9 cellular contexts compared by ENCODE assay signal in the genomic region with DNA sequence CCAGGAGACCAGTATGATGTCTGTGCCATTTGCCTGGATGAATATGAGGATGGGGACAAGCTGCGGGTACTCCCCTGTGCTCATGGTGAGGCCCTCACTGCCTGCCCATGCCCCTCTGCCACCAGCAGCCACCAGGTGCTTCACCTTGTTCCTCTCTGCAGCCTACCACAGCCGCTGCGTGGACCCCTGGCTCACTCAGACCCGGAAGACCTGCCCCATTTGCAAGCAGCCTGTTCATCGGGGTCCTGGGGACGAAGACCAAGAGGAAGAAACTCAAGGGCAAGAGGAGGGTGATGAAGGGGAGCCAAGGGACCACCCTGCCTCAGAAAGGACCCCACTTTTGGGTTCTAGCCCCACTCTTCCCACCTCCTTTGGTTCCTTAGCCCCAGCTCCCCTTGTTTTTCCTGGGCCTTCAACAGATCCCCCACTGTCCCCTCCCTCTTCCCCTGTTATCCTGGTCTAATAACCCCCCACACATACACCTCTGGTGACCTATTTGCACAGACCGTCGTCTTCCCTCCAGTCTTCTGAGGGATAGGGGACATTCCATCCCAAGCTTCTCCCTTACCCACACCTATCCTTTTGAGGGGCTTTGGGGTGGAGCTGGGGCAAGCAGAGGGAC. TPM values are rescaled to one million over a fixed set of nuclear protein-coding genes. Genes with fewer than 3 reads are reported as not detected.
DNase-seq lines count a peak whose midpoint lies in the region; ATAC-seq and TF ChIP-seq lines count a peak whose summit lies in the region.
"Had no signal": no experiment of that assay in that cellular context is flagged by ENCODE, and none has a peak within 500 bp of the region (broad histone marks: within the 10 kb centered on the region; RNA-seq: fewer than 3 reads in every experiment).

No MANE protein-coding gene starts in this region.

- peak overlapping the region; percentile 81 for H3K27ac ChIP-seq in CD4-positive, alpha-beta memory T cell (ENCODE audit: low read depth, low read length)
- H3K27ac ChIP-seq in PC-9: peak overlapping the region; percentile 99
- peak overlapping the region; percentile 96 for H3K27ac ChIP-seq in neutrophil
- H3K27ac ChIP-seq in prostate gland: peak overlapping the region in 1 of 2 donors; percentile 96

- 53% methylated on average over 8 of the region's 8 CpGs for WGBS in prostate gland

- POLR2A ChIA-PET in CD4-positive, alpha-beta memory T cell (lab: Charles Lee; ENCODE audit: partially characterized antibody): interaction anchor here (0.7 to 25.3 kb wide), 12 partner anchors 8 to 105 kb away, joined by 3 to 973 read pairs (median 4); a partner anchor contains a TSS
- POLR2A ChIA-PET in PC-9 (lab: Charles Lee; ENCODE audit: unreplicated experiment): interaction anchor here (0.5 to 1.6 kb wide), 4 partner anchors 9 to 82 kb away, joined by 3 to 8 read pairs (median 5); a partner anchor contains a TSS

- H3K4me3 ChIP-seq in CD4-positive, alpha-beta memory T cell (ENCODE audit: low read length in 2 of 2): peak overlapping the region; percentile 45 to 63
- H3K4me3 ChIP-seq in PC-9: no peak overlapping the region
- H3K4me3 ChIP-seq in neutrophil (ENCODE audit: low read depth in 1 of 2, low read length in 1 of 2): peak overlapping the region; percentile 99
- no peak overlapping the region for H3K4me3 ChIP-seq in prostate gland

- ATAC-seq in GM18867 (IDR thresholded peaks at IDR 0.05; ENCODE audit: unreplicated experiment) (no peak), HG03432 (IDR thresholded peaks at IDR 0.05; ENCODE audit: unreplicated experiment) (no peak)

- H3K4me1 Mint-ChIP-seq in CD4-positive, alpha-beta memory T cell: peaks cover 46 to 84% (median 57%) of the 10 kb centered on the region in 4 donors
- H3K4me1 Mint-ChIP-seq in dendritic cell treated with granulocyte-macrophage colony-stimulating factor and Interleukin-4, amounts not matched to agents 40 ng/mL and 50 ng/mL, for 4 days (ENCODE audit: low read depth): peaks cover 69% of the 10 kb centered on the region

- BruUV-seq in PC-9 (replicated peaks; lab: Mats Ljungman, UMichigan): no TSS peak

- H3K27me3 Mint-ChIP-seq in CD4-positive, alpha-beta memory T cell: no peaks in the 10 kb centered on the region
- no peaks in the 10 kb centered on the region for H3K27me3 Mint-ChIP-seq in dendritic cell treated with granulocyte-macrophage colony-stimulating factor and Interleukin-4, amounts not matched to agents 40 ng/mL and 50 ng/mL, for 4 days

- DNase-seq in CD4-positive, alpha-beta memory T cell: peak in 1 of 5 donors; percentile 52
- DNase-seq in PC-9: no peak
- DNase-seq in prostate gland (ENCODE audit: low spot score): no peak
- no peak for DNase-seq in inferior parietal cortex (ENCODE audit: extremely low spot score)

- H3F3A ChIP-seq in PC-9 (ENCODE audit: insufficient read depth, low read depth): peaks cover 88% of the 10 kb centered on the region

- no peaks in the 10 kb centered on the region for H3K9me3 ChIP-seq in CD4-positive, alpha-beta memory T cell (ENCODE audit: control insufficient read depth in 1 of 2, low read length in 2 of 2)
- no peaks in the 10 kb centered on the region for H3K9me3 ChIP-seq in PC-9 (ENCODE audit: insufficient read depth, low read depth)
- no peaks in the 10 kb centered on the region for H3K9me3 ChIP-seq in neutrophil
- H3K9me3 ChIP-seq in prostate gland: no peaks in the 10 kb centered on the region

- H3K36me3 Mint-ChIP-seq in CD4-positive, alpha-beta memory T cell: peaks cover 52 to 66% of the 10 kb centered on the region in 2 donors
- H3K36me3 Mint-ChIP-seq in dendritic cell treated with granulocyte-macrophage colony-stimulating factor and Interleukin-4, amounts not matched to agents 40 ng/mL and 50 ng/mL, for 4 days (ENCODE audit: low read depth): peaks cover 91% of the 10 kb centered on the region

- H3K4me1 ChIP-seq in CD4-positive, alpha-beta memory T cell (ENCODE audit: insufficient read depth, low read length): peaks cover 58% of the 10 kb centered on the region
- H3K4me1 ChIP-seq in PC-9 (replicated peaks; ENCODE audit: insufficient read depth) (peaks cover 32% of the 10 kb centered on the region), neutrophil (ENCODE audit: control insufficient read depth in 1 of 2, insufficient read depth in 1 of 2, low read depth in 1 of 2, low read length in 1 of 2) (peaks cover 74 to 91% of the 10 kb centered on the region in 2 experiments), prostate gland (replicated peaks) (peaks cover 20% of the 10 kb centered on the region)

- CTCF ChIA-PET in CD4-positive, alpha-beta memory T cell (lab: Charles Lee; ENCODE audit: partially characterized antibody): no interaction called here
- CTCF ChIA-PET in PC-9 (lab: Charles Lee): interaction anchor here (0.7 kb wide), 1 partner anchor 613 kb away, joined by 3 read pairs; no protein-coding TSS in a partner anchor

- intact Hi-C loops in CD4-positive, alpha-beta memory T cell (cut with micrococcal nuclease): loop anchor here (5.0 kb wide), 1 partner anchor 212 kb away; a partner anchor contains a TSS
- intact Hi-C loops in PC-9 (cut with micrococcal nuclease; ENCODE audit: unreplicated experiment): loop anchor here (1.0 to 10.0 kb wide), 2 partner anchors 23 to 110 kb away; a partner anchor contains a TSS
- intact Hi-C loops in dendritic cell treated with granulocyte-macrophage colony-stimulating factor and Interleukin-4, amounts not matched to agents 40 ng/mL and 50 ng/mL, for 4 days (cut with micrococcal nuclease): loop anchor here (5.0 kb wide), 2 partner anchors 37 to 43 kb away; a partner anchor contains a TSS
- intact Hi-C loops in prostate gland (cut with DNase I): loop anchor here (5.0 kb wide), 1 partner anchor 43 kb away; a partner anchor contains a TSS

- H3K27ac Mint-ChIP-seq in CD4-positive, alpha-beta memory T cell: peak overlapping the region; percentile 85 to 97 (median 94)
- peak overlapping the region; percentile 90 for H3K27ac Mint-ChIP-seq in dendritic cell treated with granulocyte-macrophage colony-stimulating factor and Interleukin-4, amounts not matched to agents 40 ng/mL and 50 ng/mL, for 4 days

- H3K4me3 Mint-ChIP-seq in CD4-positive, alpha-beta memory T cell: peak overlapping the region; percentile 86 to 100 (median 98)
- H3K4me3 Mint-ChIP-seq in dendritic cell treated with granulocyte-macrophage colony-stimulating factor and Interleukin-4, amounts not matched to agents 40 ng/mL and 50 ng/mL, for 4 days: peak overlapping the region; percentile 84

- no peak overlapping the region for H2AFZ ChIP-seq in PC-9

- peak overlapping the region; percentile 84; the same call in 1 of the 2 replicates for H3K4me2 ChIP-seq in PC-9

- peaks cover 0 to 4% (median 0%) of the 10 kb centered on the region in 8 donors for H3K9me3 Mint-ChIP-seq in CD4-positive, alpha-beta memory T cell
- H3K9me3 Mint-ChIP-seq in dendritic cell treated with granulocyte-macrophage colony-stimulating factor and Interleukin-4, amounts not matched to agents 40 ng/mL and 50 ng/mL, for 4 days: no peaks in the 10 kb centered on the region

- no peaks in the 10 kb centered on the region for H3K27me3 ChIP-seq in CD4-positive, alpha-beta memory T cell (ENCODE audit: insufficient read depth, low read length)
- H3K27me3 ChIP-seq in PC-9 (ENCODE audit: insufficient read depth, low read depth) (no peaks in the 10 kb centered on the region), neutrophil (no peaks in the 10 kb centered on the region), prostate gland (replicated peaks; ENCODE audit: insufficient read depth) (no peaks in the 10 kb centered on the region)

- TF ChIP-seq POLR2A in prostate gland (IDR thresholded peaks at IDR 0.05): no peak

- TF ChIP-seq CTCF in PC-9 (conservative IDR thresholded peaks at IDR 0.05): no peak
- TF ChIP-seq CTCF in neutrophil (IDR thresholded peaks at IDR 0.05): no peak
- no peak for TF ChIP-seq CTCF in prostate gland (IDR thresholded peaks at IDR 0.05)

- H3K79me2 ChIP-seq in PC-9 (ENCODE audit: low read depth): peaks cover 78% of the 10 kb centered on the region

- H3K9me2 ChIP-seq in PC-9 (ENCODE audit: insufficient read depth): no peaks in the 10 kb centered on the region

- H4K20me1 ChIP-seq in PC-9 (ENCODE audit: insufficient read depth): peaks cover 39% of the 10 kb centered on the region

- peaks cover 41% of the 10 kb centered on the region for H3K36me3 ChIP-seq in CD4-positive, alpha-beta memory T cell (ENCODE audit: insufficient read depth, low read length)
- H3K36me3 ChIP-seq in PC-9 (ENCODE audit: low read depth) (peaks cover 34% of the 10 kb centered on the region), neutrophil (peaks cover 39% of the 10 kb centered on the region), prostate gland (peaks cover 0 to 5% of the 10 kb centered on the region in 2 donors)

RNA-seq across cellular contexts. Expression of a gene that starts 3.7 kb away (rescaled TPM):
- 100 to 1,000 TPM; 560 to 585 TPM for total RNA-seq in CD4-positive, alpha-beta memory T cell
- polyA plus RNA-seq in CD4-positive, alpha-beta memory T cell: 1,000 to 10,000 TPM; 2,226 to 2,605 TPM
- 1,101 and 1,459 TPM in 2 replicates for total RNA-seq in PC-9 (2021)
- 1,000 to 10,000 TPM in 1 of 2 donors, 100 to 1,000 TPM in 1; 646 to 1,039 TPM for total RNA-seq in prostate gland

RNA-seq across cellular contexts. Expression of a gene that starts 4.6 kb away (rescaled TPM):
- 100 to 1,000 TPM; 154 to 172 TPM for total RNA-seq in CD4-positive, alpha-beta memory T cell
- polyA plus RNA-seq in CD4-positive, alpha-beta memory T cell: 10 to 100 TPM; 52.4 to 61.5 TPM
- total RNA-seq in PC-9 (2021) (122 and 135 TPM in 2 replicates), prostate gland (100 to 1,000 TPM in 1 of 2 donors, 10 to 100 TPM in 1; 78.7 to 138 TPM)

RNA-seq across cellular contexts. Expression of a gene that starts 4.8 kb away (rescaled TPM):
- 10 to 100 TPM; 43.5 to 49.5 TPM for total RNA-seq in CD4-positive, alpha-beta memory T cell
- 100 to 1,000 TPM in 1 of 2 donors, 10 to 100 TPM in 1; 55.1 to 101 TPM for polyA plus RNA-seq in CD4-positive, alpha-beta memory T cell
- total RNA-seq in PC-9 (2021): 50.7 and 56.2 TPM in 2 replicates
- 10 to 100 TPM; 40.5 to 68.0 TPM for total RNA-seq in prostate gland

RNA-seq across cellular contexts. Expression of a gene that starts 6.3 kb away (rescaled TPM):
- total RNA-seq in CD4-positive, alpha-beta memory T cell: 10 to 100 TPM; 16.2 to 21.8 TPM
- 1 to 10 TPM; 1.5 to 2.4 TPM for polyA plus RNA-seq in CD4-positive, alpha-beta memory T cell
- total RNA-seq in PC-9 (2021): 29.0 and 37.2 TPM in 2 replicates
- 10 to 100 TPM in 1 of 2 donors, 1 to 10 TPM in 1; 9.7 to 10.2 TPM for total RNA-seq in prostate gland

RNA-seq across cellular contexts. Expression of a gene that starts 12.6 kb away (rescaled TPM):
- not detected for total RNA-seq in CD4-positive, alpha-beta memory T cell
- polyA plus RNA-seq in CD4-positive, alpha-beta memory T cell: not detected
- total RNA-seq in PC-9 (2021) (not detected in 2 replicates), prostate gland (not detected)
- total RNA-seq: T-helper 2 cell treated with Interferon-gamma antibody and Interleukin-4, amounts not matched to agents 100 ng/mL and 5 ng/mL, for 36 hours had no signal

Comparison
In these comparisons a context has a peak if more than half of its experiments do, and no peak if none do; other contexts are left out.
1. H3K4me3 ChIP-seq: peak in CD4-positive, alpha-beta memory T cell (2 of 2) and neutrophil (2 of 2); none in PC-9 (single experiment) and prostate gland (0 of 2).